ENCODE assay signal across 16 cellular contexts in the genomic region with DNA sequence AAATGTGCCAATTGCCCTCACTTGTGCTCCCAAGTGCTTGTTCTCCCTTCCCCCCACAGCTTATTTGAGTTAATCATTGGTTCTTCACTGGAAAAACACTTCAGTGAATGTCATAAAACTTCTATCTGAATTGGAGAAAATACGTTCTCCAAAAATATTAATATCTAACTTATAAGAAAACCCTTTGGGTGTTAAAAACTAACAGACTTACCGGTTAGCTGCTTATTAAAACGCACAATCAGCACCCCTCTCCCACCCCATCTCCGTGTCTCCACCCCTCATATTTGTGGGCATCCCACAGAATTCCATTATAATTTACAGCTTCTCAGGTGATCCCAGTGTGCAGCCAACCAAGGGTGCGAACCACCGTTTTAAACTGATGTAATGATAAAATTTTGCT. TPM values are rescaled to one million over a fixed set of nuclear protein-coding genes. Genes with fewer than 3 reads are reported as not detected.
DNase-seq lines count a peak whose midpoint lies in the region; FAIRE-seq and TF ChIP-seq lines count a peak whose summit lies in the region.
"Had no signal": no experiment of that assay in that cellular context is flagged by ENCODE, and none has a peak within 500 bp of the region (broad histone marks: within the 10 kb centered on the region; RNA-seq: fewer than 3 reads in every experiment).

No MANE protein-coding gene starts in this region.

- TF ChIP-seq POLR2A in tibial nerve (IDR thresholded peaks at IDR 0.05) = no peak

- no peak for TF ChIP-seq EP300 in tibial nerve (IDR thresholded peaks at IDR 0.05)

- no peak overlapping the region for H3K9ac ChIP-seq in keratinocyte (ENCODE audit: control insufficient read depth, extremely low read depth, insufficient read depth, low read length)
- H3K9ac ChIP-seq in mesenchymal stem cell (ENCODE audit: low read length) = no peak overlapping the region

- H3K4me1 ChIP-seq in keratinocyte (ENCODE audit: control insufficient read depth, extremely low read depth, insufficient read depth, low read length) (peaks cover 19% of the 10 kb centered on the region), mesenchymal stem cell (ENCODE audit: control insufficient read depth, insufficient read depth, low read depth, low read length) (no peaks in the 10 kb centered on the region), tibial nerve (peaks cover 0 to 20% (median 0%) of the 10 kb centered on the region in 4 donors)
- H3K4me1 ChIP-seq: BE2C had no signal

- H3K9me3 ChIP-seq in keratinocyte (ENCODE audit: control insufficient read depth, low read depth, low read length) (no peaks in the 10 kb centered on the region), mesenchymal stem cell (ENCODE audit: control insufficient read depth, low read length) (no peaks in the 10 kb centered on the region), tibial nerve (no peaks in the 10 kb centered on the region)
- H3K9me3 ChIP-seq: BE2C had no signal

- peaks cover 47% of the 10 kb centered on the region for H3K79me2 ChIP-seq in keratinocyte (ENCODE audit: control insufficient read depth, insufficient read depth, low read length)

- no peak overlapping the region for H2BK120ac ChIP-seq in mesenchymal stem cell (ENCODE audit: low read depth, low read length)

- no peak overlapping the region for H2AFZ ChIP-seq in keratinocyte (ENCODE audit: control insufficient read depth, low read length)
- H2AFZ ChIP-seq in mesenchymal stem cell (ENCODE audit: low read depth, low read length) = no peak overlapping the region
- H2AFZ ChIP-seq: GM23338 had no signal

- no peak overlapping the region for H4K8ac ChIP-seq in mesenchymal stem cell (ENCODE audit: low read length)

- FAIRE-seq in keratinocyte (lab: Jason Lieb, UNC) = no peak
- FAIRE-seq: D721Med, GM12891 had no signal

- H3K14ac ChIP-seq in mesenchymal stem cell (ENCODE audit: low read length in 2 of 2) = no peak overlapping the region

- no peaks in the 10 kb centered on the region for H3K9me1 ChIP-seq in keratinocyte (ENCODE audit: control insufficient read depth, extremely low read depth, insufficient read depth, low read length)

- H3K18ac ChIP-seq in mesenchymal stem cell (ENCODE audit: low read depth in 1 of 2, low read length in 2 of 2) = no peak overlapping the region

- H3K27ac ChIP-seq in keratinocyte (ENCODE audit: control insufficient read depth, insufficient read depth, low read length) = no peak overlapping the region
- peak overlapping the region; percentile 29 for H3K27ac ChIP-seq in mesenchymal stem cell (ENCODE audit: low read length, poor library complexity, severe bottlenecking)
- no peak overlapping the region for H3K27ac ChIP-seq in RWPE1
- no peak overlapping the region for H3K27ac ChIP-seq in tibial nerve

- no peak overlapping the region for H4K91ac ChIP-seq in mesenchymal stem cell (ENCODE audit: low read length)

- H2BK5ac ChIP-seq in mesenchymal stem cell (ENCODE audit: low read depth, low read length, poor library complexity, severe bottlenecking) = no peak overlapping the region

- no peak overlapping the region for H2BK12ac ChIP-seq in mesenchymal stem cell (ENCODE audit: low read length in 2 of 2)

- H3K4me2 ChIP-seq in keratinocyte (ENCODE audit: control insufficient read depth, extremely low read depth, insufficient read depth, low read depth, low read length) (peak overlapping the region; percentile 56), mesenchymal stem cell (ENCODE audit: low read length, poor library complexity, severe bottlenecking) (no peak overlapping the region)
- H3K4me2 ChIP-seq: GM23338 had no signal

- H2BK15ac ChIP-seq in mesenchymal stem cell (ENCODE audit: low read depth, poor library complexity, severe bottlenecking) = no peak overlapping the region

- H3K4ac ChIP-seq in mesenchymal stem cell (ENCODE audit: low read depth in 1 of 2, low read length in 2 of 2) = no peak overlapping the region

- dilution Hi-C loops in keratinocyte (cut with MboI; ENCODE audit: extremely low pct_ligation_motif_present, low sequenced_read_pairs) = no loop called here

- H3K4me3 ChIP-seq in keratinocyte (ENCODE audit: control insufficient read depth in 2 of 3, extremely low read depth in 1 of 3, insufficient read depth in 2 of 3, low read depth in 1 of 3, low read length in 3 of 3) (no peak overlapping the region), mesenchymal stem cell (ENCODE audit: insufficient read depth in 1 of 2, low read depth in 1 of 2, low read length in 2 of 2) (no peak overlapping the region), tibial nerve (no peak overlapping the region)
- H3K4me3 ChIP-seq: GM23338 had no signal

- H3K36me3 ChIP-seq in keratinocyte (ENCODE audit: control insufficient read depth in 2 of 2, extremely low read depth in 1 of 2, insufficient read depth in 2 of 2, low read length in 2 of 2) = no peaks in the 10 kb centered on the region
- peaks cover 0 to 3% of the 10 kb centered on the region in 2 experiments for H3K36me3 ChIP-seq in mesenchymal stem cell (ENCODE audit: control insufficient read depth in 1 of 2, insufficient read depth in 2 of 2, low read depth in 1 of 2, low read length in 2 of 2)
- H3K36me3 ChIP-seq in tibial nerve = no peaks in the 10 kb centered on the region
- H3K36me3 ChIP-seq: BE2C had no signal

- POLR2A ChIA-PET in RWPE1 (lab: Yijun Ruan, JAX; ENCODE audit: low non-redundant PET) = no interaction called here

- WGBS in mesenchymal stem cell = 83% methylated on average over 4 of the region's 6 CpGs
- 95% methylated on average over 6 of the region's 6 CpGs for WGBS in tibial nerve, 2 donors

- H3K23ac ChIP-seq in mesenchymal stem cell (ENCODE audit: low read length in 2 of 2) = no peak overlapping the region

- H3K27me3 ChIP-seq in keratinocyte (ENCODE audit: control insufficient read depth, extremely low read depth, insufficient read depth, low read length) (no peaks in the 10 kb centered on the region), mesenchymal stem cell (ENCODE audit: control insufficient read depth in 1 of 2, insufficient read depth in 1 of 2, low read length in 2 of 2) (no peaks in the 10 kb centered on the region), tibial nerve (no peaks in the 10 kb centered on the region)
- H3K27me3 ChIP-seq: BE2C had no signal

- DNase-seq in HK-2 (ENCODE audit: unreplicated experiment) = peak; percentile 48
- DNase-seq in keratinocyte (ENCODE audit: low read depth, low spot score) = no peak
- no peak for DNase-seq in mesenchymal stem cell
- DNase-seq in RWPE1 (ENCODE audit: low spot score) = no peak
- DNase-seq in tibial nerve (ENCODE audit: low spot score in 2 of 2) = no peak
- no peak for DNase-seq in activated CD8-positive, alpha-beta memory T cell treated with anti-CD3 and anti-CD28 coated beads, Interleukin-2, amount 50 U/mL, for 4 hours
- DNase-seq: BE2C; C1 segment of cervical spinal cord; CD4-positive, CD25-positive, alpha-beta regulatory T cell; CD8-positive, alpha-beta memory T cell; COR-L47; H7; HFFc6 had no signal

- CTCF ChIA-PET in RWPE1 (lab: Yijun Ruan, JAX) = interaction anchor here (0.8 kb wide), 1 partner anchor 21 kb away, joined by 4 read pairs; no protein-coding TSS in a partner anchor

- H2AK5ac ChIP-seq in mesenchymal stem cell (ENCODE audit: low read length, severe bottlenecking) = no peak overlapping the region

- no peaks in the 10 kb centered on the region for H4K20me1 ChIP-seq in keratinocyte (ENCODE audit: control insufficient read depth, extremely low read depth, insufficient read depth, low read length)

- peaks cover 5% of the 10 kb centered on the region for H3K79me1 ChIP-seq in mesenchymal stem cell (replicated peaks; ENCODE audit: low read length, poor library complexity, severe bottlenecking)

- TF ChIP-seq CTCF in keratinocyte (optimal IDR thresholded peaks at IDR 0.05 in 1 of 3, IDR thresholded peaks at IDR 0.05 in 1 of 3, conservative IDR thresholded peaks at IDR 0.05 in 1 of 3; ENCODE audit: extremely low read depth in 1 of 3, insufficient read depth in 2 of 3, low read length in 3 of 3) (no peak), RWPE1 (conservative IDR thresholded peaks at IDR 0.05; ENCODE audit: low read depth) (no peak), tibial nerve (IDR thresholded peaks at IDR 0.05) (no peak)

RNA-seq across cellular contexts. Expression of a gene that starts 31.7 kb away (rescaled TPM):
- 13.1 to 21.7 TPM (median 14.8 TPM) in 3 replicates for polyA plus RNA-seq in keratinocyte
- 65.8 TPM for polyA plus RNA-seq in keratinocyte (2011; ENCODE audit: low read depth)
- 9.9 and 16.9 TPM in 2 replicates for polyA plus RNA-seq in keratinocyte (2011; cell fraction: cytosol; rRNA removed)
- polyA plus RNA-seq in keratinocyte (2011; cell fraction: nucleus; rRNA removed) = 26.5 and 34.0 TPM in 2 replicates
- polyA plus RNA-seq in keratinocyte (2012; ENCODE audit: low replicate concordance) = 11.5 and 20.0 TPM in 2 replicates
- 8.7 to 50.6 TPM (median 18.3 TPM) in 3 replicates for polyA minus RNA-seq in keratinocyte
- polyA minus RNA-seq in keratinocyte (2011; cell fraction: cytosol; rRNA and poly(A)+ RNA removed) = 14.0 TPM
- 44.5 and 101 TPM in 2 replicates for polyA minus RNA-seq in keratinocyte (2011; cell fraction: nucleus; rRNA and poly(A)+ RNA removed)
- 31.9 TPM for polyA plus RNA-seq in mesenchymal stem cell (2013, experiment 1 of 2)
- 31.0 TPM for polyA plus RNA-seq in mesenchymal stem cell (2013, experiment 2 of 2)
- total RNA-seq in tibial nerve = 10 to 100 TPM; 21.3 to 22.9 (median 21.4) TPM
